13 cellular contexts compared by ENCODE assay signal in genomic region chr19:6654347-6655310, GRCh38. TPM values are rescaled to one million over a fixed set of nuclear protein-coding genes. Genes with fewer than 3 reads are reported as not detected.
A peak's percentile ranks its signal among the peaks of the same experiment; 100 is the strongest.
DNase-seq lines count a peak whose midpoint lies in the region; ATAC-seq and TF ChIP-seq lines count a peak whose summit lies in the region.
"Had no signal": no experiment of that assay in that cellular context is flagged by ENCODE, and none has a peak within 500 bp of the region (broad histone marks: within the 10 kb centered on the region; RNA-seq: fewer than 3 reads in every experiment).

No MANE protein-coding gene starts in this region.

- H3K4me1 Mint-ChIP-seq in activated CD4-positive, alpha-beta T cell treated with anti-CD3 and anti-CD28 coated beads, Interleukin-2, amount 10 ng/mL, durations not matched to agents 7 days and 5 days: peaks cover 67% of the 10 kb centered on the region

- H3K4me3 ChIP-seq in lower lobe of right lung (no peak overlapping the region), upper lobe of right lung (no peak overlapping the region)
- H3K4me3 ChIP-seq: GM23248 had no signal

- peak overlapping the region; percentile 75 for H3K4me3 Mint-ChIP-seq in activated CD4-positive, alpha-beta T cell treated with anti-CD3 and anti-CD28 coated beads, Interleukin-2, amount 10 ng/mL, durations not matched to agents 7 days and 5 days

- no peaks in the 10 kb centered on the region for H3K27me3 Mint-ChIP-seq in activated CD4-positive, alpha-beta T cell treated with anti-CD3 and anti-CD28 coated beads, Interleukin-2, amount 10 ng/mL, durations not matched to agents 7 days and 5 days

- H3K27ac ChIP-seq in lower lobe of right lung (no peak overlapping the region), upper lobe of right lung (no peak overlapping the region)
- H3K27ac ChIP-seq: GM23248, parathyroid adenoma had no signal

- DNase-seq in activated gamma-delta T cell treated with Interleukin-2 at 50 U/mL for 16 hours (peak; percentile 60), activated gamma-delta T cell (lab: John Stamatoyannopoulos, UW) (no peak), lower lobe of right lung (no peak), upper lobe of right lung (no peak), iPS-NIHi11 (ENCODE audit: low spot score) (no peak), dermis blood vessel endothelial cell (no peak)
- DNase-seq in activated CD4-positive, alpha-beta T cell treated with anti-CD3 and anti-CD28 coated beads, Interleukin-2, amount 10 ng/mL, durations not matched to agents 7 days and 5 days: peak; percentile 66
- DNase-seq: GM23248, NCI-H2081 treated with DMSO at 0.1 percent for 48 hours, SIG-M5 had no signal

- POLR2A ChIA-PET in activated CD4-positive, alpha-beta T cell treated with anti-CD3 and anti-CD28 coated beads, Interleukin-2, amount 10 ng/mL, durations not matched to agents 7 days and 5 days (lab: Charles Lee): no interaction called here

- peaks cover 4% of the 10 kb centered on the region for H3K36me3 Mint-ChIP-seq in activated CD4-positive, alpha-beta T cell treated with anti-CD3 and anti-CD28 coated beads, Interleukin-2, amount 10 ng/mL, durations not matched to agents 7 days and 5 days (ENCODE audit: low read depth)

- peak overlapping the region; percentile 98 for H3K27ac Mint-ChIP-seq in activated CD4-positive, alpha-beta T cell treated with anti-CD3 and anti-CD28 coated beads, Interleukin-2, amount 10 ng/mL, durations not matched to agents 7 days and 5 days

- ATAC-seq in lower lobe of right lung (peak; percentile 11 to 29), upper lobe of right lung (peak; percentile 26), GM19023 (IDR thresholded peaks at IDR 0.05; ENCODE audit: unreplicated experiment) (no peak)

- H3K27me3 ChIP-seq in lower lobe of right lung (ENCODE audit: low read depth) (peaks cover 21% of the 10 kb centered on the region), upper lobe of right lung (peaks cover 21% of the 10 kb centered on the region)

- CTCF ChIA-PET in activated CD4-positive, alpha-beta T cell treated with anti-CD3 and anti-CD28 coated beads, Interleukin-2, amount 10 ng/mL, durations not matched to agents 7 days and 5 days (lab: Charles Lee): interaction anchor here (0.6 to 2.0 kb wide), 9 partner anchors 8 to 920 kb away, joined by 3 to 7 read pairs (median 3); partner anchors contain the start of genes GPR108 and TNFSF14

- H3K9me3 Mint-ChIP-seq in activated CD4-positive, alpha-beta T cell treated with anti-CD3 and anti-CD28 coated beads, Interleukin-2, amount 10 ng/mL, durations not matched to agents 7 days and 5 days: no peaks in the 10 kb centered on the region

- H3K4me1 ChIP-seq in lower lobe of right lung: no peaks in the 10 kb centered on the region
- no peaks in the 10 kb centered on the region for H3K4me1 ChIP-seq in upper lobe of right lung
- H3K4me1 ChIP-seq: parathyroid adenoma had no signal

- H3K36me3 ChIP-seq in lower lobe of right lung: no peaks in the 10 kb centered on the region
- no peaks in the 10 kb centered on the region for H3K36me3 ChIP-seq in upper lobe of right lung

- no peak for TF ChIP-seq CTCF in lower lobe of right lung (IDR thresholded peaks at IDR 0.05)
- no peak for TF ChIP-seq CTCF in upper lobe of right lung (IDR thresholded peaks at IDR 0.05)

- H3K9me3 ChIP-seq in lower lobe of right lung (no peaks in the 10 kb centered on the region), upper lobe of right lung (no peaks in the 10 kb centered on the region)

- intact Hi-C loops in lower lobe of right lung (cut with DNase I): no loop called here
- intact Hi-C loops in upper lobe of right lung (cut with DNase I): no loop called here

RNA-seq across cellular contexts. Expression of gene TNFSF14, which starts 15.3 kb away (rescaled TPM):
- total RNA-seq in activated CD4-positive, alpha-beta T cell treated with anti-CD3 and anti-CD28 coated beads, Interleukin-2, amount 10 ng/mL, durations not matched to agents 7 days and 5 days: 10 to 100 TPM; 20.2 to 20.8 TPM
- total RNA-seq in lower lobe of right lung (3.3 TPM), upper lobe of right lung (4.4 TPM), dermis blood vessel endothelial cell (not detected in 2 replicates)
- total RNA-seq: epithelial cell of proximal tubule, GM23248 had no signal

Comparison
In these comparisons a context has a peak if more than half of its experiments do, and no peak if none do; other contexts are left out.
1. DNase-seq: peak in activated gamma-delta T cell treated with Interleukin-2 at 50 U/mL for 16 hours (single experiment) and activated CD4-positive, alpha-beta T cell treated with anti-CD3 and anti-CD28 coated beads, Interleukin-2, amount 10 ng/mL, durations not matched to agents 7 days and 5 days (single experiment); none in activated gamma-delta T cell (single experiment), lower lobe of right lung (single experiment), upper lobe of right lung (single experiment), iPS-NIHi11 (single experiment) and dermis blood vessel endothelial cell (single experiment).